Comparison of ENCODE assay signal across 28 cellular contexts in genomic region chr20:57496592-57496991, GRCh38. TPM values are rescaled to one million over a fixed set of nuclear protein-coding genes. Genes with fewer than 3 reads are reported as not detected.
DNase-seq lines count a peak whose midpoint lies in the region; ATAC-seq, FAIRE-seq and TF ChIP-seq lines count a peak whose summit lies in the region.
"Had no signal": no experiment of that assay in that cellular context is flagged by ENCODE, and none has a peak within 500 bp of the region (broad histone marks: within the 10 kb centered on the region; RNA-seq: fewer than 3 reads in every experiment).

No MANE protein-coding gene starts in this region.

- no peak for DNase-seq in HTR-8/SVneo (ENCODE audit: insufficient read length, low spot score)
- no peak for DNase-seq in K562 (ENCODE audit: extremely low read depth in 1 of 4, low spot score in 3 of 4)
- DNase-seq in left lobe of liver (ENCODE audit: low spot score) = no peak
- DNase-seq in PC-3 = no peak
- DNase-seq in activated T-cell treated with anti-CD3 and anti-CD28 coated beads, Interleukin-2, amount 50 U/mL, for 4 hours = no peak
- DNase-seq: 8988T; ACHN; BE2C; C1 segment of cervical spinal cord; CD4-positive, alpha-beta memory T cell; CD4-positive, CD25-positive, alpha-beta regulatory T cell; CD8-positive, alpha-beta memory T cell; COR-L47; DMS 273 treated with DMSO at 0.1 percent for 48 hours; DMS153; DMS53; DMS79; DND-41; EL; GDM1 had no signal

- H3K9me1 ChIP-seq in K562 (ENCODE audit: control insufficient read depth, insufficient read depth, low read length) = no peaks in the 10 kb centered on the region

- BruUV-seq in K562 (replicated peaks; lab: Mats Ljungman, UMichigan) (no TSS peak), PC-3 (replicated peaks; lab: Mats Ljungman, UMichigan) (no TSS peak)

- TF ChIP-seq RAD21 in K562 (CRISPR knock-in tag; conservative IDR thresholded peaks at IDR 0.05 in 1 of 2, IDR thresholded peaks at IDR 0.05 in 1 of 2) = no peak

- in situ Hi-C loops in K562 (cut with MboI) = loop anchor here (10.0 kb wide), 1 partner anchor 412 kb away; no protein-coding TSS in a partner anchor

- H3K27me3 ChIP-seq in K562 (ENCODE audit: control insufficient read depth in 2 of 2, insufficient read depth in 2 of 2, low read length in 2 of 2) (no peaks in the 10 kb centered on the region), PC-3 (ENCODE audit: low read length) (no peaks in the 10 kb centered on the region)
- H3K27me3 ChIP-seq: BE2C, BLaER1 had no signal

- H3K9me3 Mint-ChIP-seq in activated T-cell treated with anti-CD3 and anti-CD28 coated beads, Interleukin-2, amount 50 U/mL, for 4 hours = no peaks in the 10 kb centered on the region
- H3K9me3 Mint-ChIP-seq: CD4-positive, alpha-beta memory T cell; CD4-positive, CD25-positive, alpha-beta regulatory T cell; CD8-positive, alpha-beta memory T cell had no signal

- CTCF ChIA-PET in HEK293 (lab: Yijun Ruan, JAX) = interaction anchor here (0.6 to 2.1 kb wide), 9 partner anchors 13 to 151 kb away, joined by 3 to 16 read pairs (median 4); no protein-coding TSS in a partner anchor
- CTCF ChIA-PET in K562 (lab: Yijun Ruan, JAX; ENCODE audit: low intra/inter-chr PET ratio) = interaction anchor here (4.9 kb wide), 1 partner anchor 116 kb away, joined by 77 read pairs; no protein-coding TSS in a partner anchor
- CTCF ChIA-PET in PC-3 (lab: Charles Lee) = no interaction called here

- peaks cover 10% of the 10 kb centered on the region for H3K4me1 Mint-ChIP-seq in activated T-cell treated with anti-CD3 and anti-CD28 coated beads, Interleukin-2, amount 50 U/mL, for 4 hours (ENCODE audit: low read depth)

- H3K9me2 ChIP-seq in PC-3 (replicated peaks; ENCODE audit: low read length) = no peaks in the 10 kb centered on the region

- H3K27me3 Mint-ChIP-seq in activated T-cell treated with anti-CD3 and anti-CD28 coated beads, Interleukin-2, amount 50 U/mL, for 4 hours (ENCODE audit: low read depth) = peaks cover 19% of the 10 kb centered on the region

- H3K4me1 ChIP-seq in HEK293 (ENCODE audit: control insufficient read depth, insufficient read depth, low read length) = peaks cover 3% of the 10 kb centered on the region; the same call in 1 of the 2 replicates
- peaks cover 3 to 4% of the 10 kb centered on the region in 2 experiments; a peak in 1 of 5 replicates for H3K4me1 ChIP-seq in K562 (replicated peaks in 1 of 2; ENCODE audit: control insufficient read depth in 2 of 2, insufficient read depth in 2 of 2, low read length in 2 of 2)
- peaks cover 15% of the 10 kb centered on the region for H3K4me1 ChIP-seq in PC-3 (ENCODE audit: insufficient read depth, low read length)
- H3K4me1 ChIP-seq: BE2C had no signal

- H3K9ac ChIP-seq in K562 (ENCODE audit: insufficient read depth in 1 of 2, low read depth in 2 of 2, low read length in 2 of 2) (no peak overlapping the region), PC-3 (ENCODE audit: low read length) (no peak overlapping the region)
- H3K9ac ChIP-seq: BLaER1 had no signal

- FAIRE-seq in HTR-8/SVneo (lab: Jason Lieb, UNC) = peak; percentile 93
- no peak for FAIRE-seq in K562 (lab: Jason Lieb, UNC)
- FAIRE-seq: A204.1, GM12878, GM12892, GM18507 had no signal

- H3K4me3 Mint-ChIP-seq in activated T-cell treated with anti-CD3 and anti-CD28 coated beads, Interleukin-2, amount 50 U/mL, for 4 hours = no peak overlapping the region
- H3K4me3 Mint-ChIP-seq: CD4-positive, alpha-beta memory T cell; CD4-positive, CD25-positive, alpha-beta regulatory T cell; CD8-positive, alpha-beta memory T cell had no signal

- H3K4me3 ChIP-seq in HEK293 (ENCODE audit: low read depth, low read length) = no peak overlapping the region
- no peak overlapping the region for H3K4me3 ChIP-seq in K562
- no peak overlapping the region for H3K4me3 ChIP-seq in PC-3 (ENCODE audit: low read length)
- H3K4me3 ChIP-seq: BLaER1, GM12878 had no signal

- H4K20me1 ChIP-seq in K562 (replicated peaks; ENCODE audit: control insufficient read depth, insufficient read depth, low read length) = no peaks in the 10 kb centered on the region
- H4K20me1 ChIP-seq in PC-3 (ENCODE audit: low read length) = no peaks in the 10 kb centered on the region
- H4K20me1 ChIP-seq: BLaER1 had no signal

- no peak overlapping the region for H3K4me2 ChIP-seq in K562 (ENCODE audit: insufficient read depth, low read length)
- H3K4me2 ChIP-seq in PC-3 (ENCODE audit: low read length) = no peak overlapping the region
- H3K4me2 ChIP-seq: BLaER1 had no signal

- intact Hi-C loops in K562 (cut with micrococcal nuclease) (loop anchor here (5.0 kb wide), 1 partner anchor 404 kb away; no protein-coding TSS in a partner anchor), PC-3 (cut with micrococcal nuclease) (loop anchor here (5.0 to 10.0 kb wide), 2 partner anchors 59 to 402 kb away; no protein-coding TSS in a partner anchor)

- TF ChIP-seq CTCF in HEK293 (tag by site-specific recombination; IDR thresholded peaks at IDR 0.05) (no peak), K562 (IDR thresholded peaks at IDR 0.05 in 2 of 3, conservative IDR thresholded peaks at IDR 0.05 in 1 of 3; ENCODE audit: insufficient read depth in 2 of 3, low read depth in 1 of 3, low read length in 3 of 3) (no peak), PC-3 (conservative IDR thresholded peaks at IDR 0.05; ENCODE audit: low read depth, low read length) (no peak)

- TF ChIP-seq POLR2A in K562 (conservative IDR thresholded peaks at IDR 0.05) = no peak

- POLR2A ChIA-PET in HEK293 (lab: Yijun Ruan, JAX) = no interaction called here
- POLR2A ChIA-PET in K562 (lab: Yijun Ruan, JAX) = interaction anchor here (1.4 kb wide), 1 partner anchor 106 kb away, joined by 8 read pairs; the partner anchor contains the start of gene RBM38
- POLR2A ChIA-PET in PC-3 (lab: Charles Lee; ENCODE audit: unreplicated experiment) = no interaction called here

- H3K36me3 Mint-ChIP-seq in activated T-cell treated with anti-CD3 and anti-CD28 coated beads, Interleukin-2, amount 50 U/mL, for 4 hours (ENCODE audit: insufficient read depth) = no peaks in the 10 kb centered on the region
- H3K36me3 Mint-ChIP-seq: CD4-positive, alpha-beta memory T cell; CD4-positive, CD25-positive, alpha-beta regulatory T cell; CD8-positive, alpha-beta memory T cell had no signal

- no peaks in the 10 kb centered on the region for H3K9me3 ChIP-seq in HEK293 (ENCODE audit: control insufficient read depth, insufficient read depth, low read depth, low read length)
- H3K9me3 ChIP-seq in K562 (replicated peaks; ENCODE audit: control insufficient read depth, insufficient read depth, low read depth, low read length) = peaks cover 5% of the 10 kb centered on the region
- no peaks in the 10 kb centered on the region for H3K9me3 ChIP-seq in PC-3 (ENCODE audit: low read length)
- H3K9me3 ChIP-seq: BE2C, BLaER1 had no signal

- no peak overlapping the region for H2AFZ ChIP-seq in K562 (ENCODE audit: low read depth, low read length)
- H2AFZ ChIP-seq in PC-3 (ENCODE audit: low read length) = no peak overlapping the region

- no peaks in the 10 kb centered on the region for H3F3A ChIP-seq in PC-3 (ENCODE audit: low read length, unreplicated experiment)

- H3K79me2 ChIP-seq in K562 (ENCODE audit: control insufficient read depth, insufficient read depth, low read length) (no peaks in the 10 kb centered on the region), PC-3 (ENCODE audit: low read length) (no peaks in the 10 kb centered on the region)

- WGBS in K562 (ENCODE audit: insufficient coverage, low coverage, missing lambda C conversion rate) = 91% methylated on average over 4 of the region's 4 CpGs

- no peak for TF ChIP-seq EP300 in K562 (IDR thresholded peaks at IDR 0.05; ENCODE audit: low read length)

- ATAC-seq in K562 (no peak), left lobe of liver (no peak), PC-3 (no peak)
- no peak for ATAC-seq in activated T-cell treated with anti-CD3 and anti-CD28 coated beads, Interleukin-2, amount 50 U/mL, for 4 hours
- ATAC-seq: GM12878 had no signal

- no peak overlapping the region for H3K27ac ChIP-seq in HEK293 (ENCODE audit: extremely low read depth, low read depth, low read length)
- H3K27ac ChIP-seq in K562 (ENCODE audit: extremely low read depth, low read depth, low read length) = no peak overlapping the region
- H3K27ac ChIP-seq in PC-3 (ENCODE audit: low read length) = no peak overlapping the region
- H3K27ac ChIP-seq: BLaER1 had no signal

- H3K36me3 ChIP-seq in HEK293 (ENCODE audit: control insufficient read depth in 2 of 2, insufficient read depth in 1 of 2, low read length in 2 of 2) (no peaks in the 10 kb centered on the region), K562 (ENCODE audit: control insufficient read depth, insufficient read depth, low read length) (peaks cover 56% of the 10 kb centered on the region), PC-3 (ENCODE audit: low read depth, low read length) (no peaks in the 10 kb centered on the region)
- H3K36me3 ChIP-seq: BE2C, BLaER1 had no signal

TF ChIP-seq in K562, 482 proteins besides CTCF, POLR2A, EP300 and RAD21 (continues in another document):
- TF ChIP-seq BCOR (IDR thresholded peaks at IDR 0.05) = peak; percentile 50
- TF ChIP-seq RBM25 (IDR thresholded peaks at IDR 0.05; ENCODE audit: low read depth, low read length, severe bottlenecking) = peak; percentile 54
- TF ChIP-seq HNRNPLL (IDR thresholded peaks at IDR 0.05; ENCODE audit: low read depth, low read length, poor library complexity, severe bottlenecking) = no peak

RNA-seq across cellular contexts. Expression of gene CTCFL, which starts 28.3 kb away (rescaled TPM):
- total RNA-seq in K562 (2011; cell fraction: chromatin; rRNA removed; ENCODE audit: low replicate concordance) = 102 and 125 TPM in 2 replicates
- total RNA-seq in K562 (2011; cell fraction: nucleolus; rRNA removed) = 77.5 and 83.4 TPM in 2 replicates
- total RNA-seq in K562 (2011; cell fraction: nucleoplasm; rRNA removed) = 85.3 and 118 TPM in 2 replicates
- total RNA-seq in K562 (2014; rRNA removed) = 120 and 126 TPM in 2 replicates
- total RNA-seq in K562 (2014; rRNA removed; fragmentation: Illumina TruSeq; extraction: Trizol) = 111 and 112 TPM in 2 replicates
- total RNA-seq in K562 (2015; rRNA removed; fragmentation: Illumina TruSeq; extraction: Trizol) = 80.9 and 89.1 TPM in 2 replicates
- 122 and 124 TPM in 2 replicates for total RNA-seq in K562 (2021)
- 188 and 206 TPM in 2 replicates for polyA plus RNA-seq in K562 (2011; rRNA removed)
- polyA plus RNA-seq in K562 (2011; cell fraction: cytosol; rRNA removed) = 125 and 152 TPM in 2 replicates
- 92.0 and 115 TPM in 2 replicates for polyA plus RNA-seq in K562 (2011; cell fraction: nucleus; rRNA removed)
- polyA plus RNA-seq in K562 (2012) = 72.2 and 120 TPM in 2 replicates
- polyA plus RNA-seq in K562 (2014; fragmentation: Illumina TruSeq; extraction: Trizol) = 137 and 177 TPM in 2 replicates
- 10 to 100 TPM; 42.4 to 62.7 TPM for polyA plus RNA-seq in K562 (2014; fragmentation: Nextera tagmentation; extraction: Ambion mirVana)
- polyA plus RNA-seq in K562 (2014; rRNA removed) = 100 and 122 TPM in 2 replicates
- polyA minus RNA-seq in K562 (2011; rRNA and poly(A)+ RNA removed) = 265 and 279 TPM in 2 replicates
- 117 and 124 TPM in 2 replicates for polyA minus RNA-seq in K562 (2011; cell fraction: cytosol; rRNA and poly(A)+ RNA removed)
- 39.4 and 86.3 TPM in 2 replicates for polyA minus RNA-seq in K562 (2011; cell fraction: nucleus; rRNA and poly(A)+ RNA removed)
- 0.15 TPM for total RNA-seq in left lobe of liver
- not detected in 2 replicates for total RNA-seq in PC-3 (2014; rRNA removed)
- total RNA-seq in activated T-cell treated with anti-CD3 and anti-CD28 coated beads, Interleukin-2, amount 50 U/mL, for 4 hours = under 1 TPM; 0.11 to 0.27 (median 0.15) TPM
- total RNA-seq: CD4-positive, alpha-beta memory T cell; CD4-positive, CD25-positive, alpha-beta regulatory T cell; CD8-positive, alpha-beta memory T cell had no signal
- polyA plus RNA-seq: AG04450; CD14-positive monocyte; CD4-positive, alpha-beta memory T cell; CD4-positive, CD25-positive, alpha-beta regulatory T cell; CD8-positive, alpha-beta memory T cell had no signal

Comparison
In these comparisons a context has a peak if more than half of its experiments do, and no peak if none do; other contexts are left out.
1. RNA of gene CTCFL, which starts 28.3 kb away (total RNA-seq): 77.5 to 126 TPM in K562; 0.11 to 0.27 TPM in activated T-cell treated with anti-CD3 and anti-CD28 coated beads, Interleukin-2, amount 50 U/mL, for 4 hours, 0.15 TPM in left lobe of liver (single experiment) and not detected in PC-3; every median in the first group is over 10 times any median in the second.
2. Of the 44 proteins assayed by ChIP-seq in both K562 and HEK293: peak only in K562: none; only in HEK293: none; in both: ZNF146; in neither: 43.